13 cellular contexts compared by ENCODE assay signal in genomic region chr3:168251371-168251770, GRCh38.
DNase-seq lines count a peak whose midpoint lies in the region; ATAC-seq and TF ChIP-seq lines count a peak whose summit lies in the region.
"Had no signal": no experiment of that assay in that cellular context is flagged by ENCODE, and none has a peak within 500 bp of the region (broad histone marks: within the 10 kb centered on the region; RNA-seq: fewer than 3 reads in every experiment).

No MANE protein-coding gene starts in this region.

- peak overlapping the region; percentile 21 for H3K4me3 Mint-ChIP-seq in T-helper 17 cell
- H3K4me3 Mint-ChIP-seq in activated T-helper 17 cell treated with anti-CD3 and anti-CD28 coated beads, Interleukin-2, amount 50 U/mL, for 72 hours: no peak overlapping the region
- H3K4me3 Mint-ChIP-seq in activated T-cell treated with anti-CD3 and anti-CD28 coated beads, Interleukin-2, amount 50 U/mL, for 4 hours: no peak overlapping the region
- H3K4me3 Mint-ChIP-seq: T-helper 2 cell treated with Interferon-gamma antibody and Interleukin-4, amounts not matched to agents 5 μg/mL and 100 μg/mL, for 36 hours had no signal

- H3K9me3 Mint-ChIP-seq in activated T-helper 17 cell treated with anti-CD3 and anti-CD28 coated beads, Interleukin-2, amount 50 U/mL, for 72 hours: no peaks in the 10 kb centered on the region
- peaks cover 8% of the 10 kb centered on the region for H3K9me3 Mint-ChIP-seq in activated T-cell treated with anti-CD3 and anti-CD28 coated beads, Interleukin-2, amount 50 U/mL, for 4 hours
- H3K9me3 Mint-ChIP-seq: T-helper 2 cell treated with Interferon-gamma antibody and Interleukin-4, amounts not matched to agents 5 μg/mL and 100 μg/mL, for 36 hours had no signal

- H3K27ac Mint-ChIP-seq in T-helper 17 cell: no peak overlapping the region
- no peak overlapping the region for H3K27ac Mint-ChIP-seq in activated T-helper 17 cell treated with anti-CD3 and anti-CD28 coated beads, Interleukin-2, amount 50 U/mL, for 72 hours
- H3K27ac Mint-ChIP-seq: T-helper 2 cell treated with Interferon-gamma antibody and Interleukin-4, amounts not matched to agents 5 μg/mL and 100 μg/mL, for 36 hours had no signal

- H3K27me3 Mint-ChIP-seq in T-helper 17 cell: peaks cover 45% of the 10 kb centered on the region
- peaks cover 43% of the 10 kb centered on the region for H3K27me3 Mint-ChIP-seq in activated T-helper 17 cell treated with anti-CD3 and anti-CD28 coated beads, Interleukin-2, amount 50 U/mL, for 72 hours
- peaks cover 34% of the 10 kb centered on the region for H3K27me3 Mint-ChIP-seq in activated T-cell treated with anti-CD3 and anti-CD28 coated beads, Interleukin-2, amount 50 U/mL, for 4 hours (ENCODE audit: low read depth)

- TF ChIP-seq CTCF in GM12864 (IDR thresholded peaks at IDR 0.05; ENCODE audit: low read depth, low read length, missing control alignments): no peak

- peaks cover 7% of the 10 kb centered on the region for H3K4me1 Mint-ChIP-seq in T-helper 17 cell
- H3K4me1 Mint-ChIP-seq in activated T-helper 17 cell treated with anti-CD3 and anti-CD28 coated beads, Interleukin-2, amount 50 U/mL, for 72 hours: peaks cover 6% of the 10 kb centered on the region
- peaks cover 5% of the 10 kb centered on the region for H3K4me1 Mint-ChIP-seq in activated T-cell treated with anti-CD3 and anti-CD28 coated beads, Interleukin-2, amount 50 U/mL, for 4 hours (ENCODE audit: low read depth)

- H3K9me3 ChIP-seq in T-helper 17 cell (ENCODE audit: control insufficient read depth, low read length, poor library complexity, severe bottlenecking): no peaks in the 10 kb centered on the region
- H3K9me3 ChIP-seq: testis had no signal

- H3K4me3 ChIP-seq in GM12864 (ENCODE audit: low read depth, low read length): peak overlapping the region; percentile 89
- H3K4me3 ChIP-seq: lung, testis had no signal

- ATAC-seq in GM19452 (IDR thresholded peaks at IDR 0.05; ENCODE audit: unreplicated experiment): peak; percentile 37
- peak; percentile 58 for ATAC-seq in HG02973 (IDR thresholded peaks at IDR 0.05; ENCODE audit: unreplicated experiment)
- no peak for ATAC-seq in T-helper 17 cell
- no peak for ATAC-seq in activated T-helper 17 cell treated with anti-CD3 and anti-CD28 coated beads, Interleukin-2, amount 50 U/mL, for 72 hours (replicated peaks)
- ATAC-seq in activated T-cell treated with anti-CD3 and anti-CD28 coated beads, Interleukin-2, amount 50 U/mL, for 4 hours: no peak

- no peaks in the 10 kb centered on the region for H3K36me3 Mint-ChIP-seq in T-helper 17 cell (ENCODE audit: low read depth)
- no peaks in the 10 kb centered on the region for H3K36me3 Mint-ChIP-seq in activated T-helper 17 cell treated with anti-CD3 and anti-CD28 coated beads, Interleukin-2, amount 50 U/mL, for 72 hours (ENCODE audit: low read depth)
- no peaks in the 10 kb centered on the region for H3K36me3 Mint-ChIP-seq in activated T-cell treated with anti-CD3 and anti-CD28 coated beads, Interleukin-2, amount 50 U/mL, for 4 hours (ENCODE audit: insufficient read depth)

- DNase-seq in GM12864 (ENCODE audit: low read depth) (peak; percentile 68), T-helper 17 cell (no peak), AG20443 (ENCODE audit: low spot score) (no peak), NCI-H2107 (lab: John Stamatoyannopoulos, UW) (no peak)
- no peak for DNase-seq in activated T-cell treated with anti-CD3 and anti-CD28 coated beads, Interleukin-2, amount 50 U/mL, for 4 hours
- DNase-seq: activated effector memory CD4-positive, alpha-beta T cell treated with Interleukin-2 at 50 U/mL for 16 hours; erythroblast; testis had no signal

Comparison
In these comparisons a context has a peak if more than half of its experiments do, and no peak if none do; other contexts are left out.
1. ATAC-seq: peak in GM19452 (single experiment) and HG02973 (single experiment); none in T-helper 17 cell (single experiment), activated T-helper 17 cell treated with anti-CD3 and anti-CD28 coated beads, Interleukin-2, amount 50 U/mL, for 72 hours (single experiment) and activated T-cell treated with anti-CD3 and anti-CD28 coated beads, Interleukin-2, amount 50 U/mL, for 4 hours (0 of 2).